ENCODE assay signal across 18 cellular contexts in genomic region chr4:43360296-43360695, GRCh38.
DNase-seq lines count a peak whose midpoint lies in the region; ATAC-seq, FAIRE-seq and TF ChIP-seq lines count a peak whose summit lies in the region.
"Had no signal": no experiment of that assay in that cellular context is flagged by ENCODE, and none has a peak within 500 bp of the region (broad histone marks: within the 10 kb centered on the region; RNA-seq: fewer than 3 reads in every experiment).

No MANE protein-coding gene starts in this region.

- FAIRE-seq in bronchial epithelial cell (lab: Jason Lieb, UNC): no peak

- H3K4me3 Mint-ChIP-seq in progenitor cell of endocrine pancreas (ENCODE audit: low read depth): peak overlapping the region; percentile 17
- H3K4me3 Mint-ChIP-seq: CD4-positive, CD25-positive, alpha-beta regulatory T cell had no signal

- no peaks in the 10 kb centered on the region for H3K9me3 Mint-ChIP-seq in progenitor cell of endocrine pancreas (ENCODE audit: low read depth)

- no TSS peak for BruUV-seq in PC-9 (replicated peaks; lab: Mats Ljungman, UMichigan)

- POLR2A ChIA-PET in PC-9 (lab: Charles Lee; ENCODE audit: unreplicated experiment): no interaction called here

- no peaks in the 10 kb centered on the region for H4K20me1 ChIP-seq in PC-9 (ENCODE audit: insufficient read depth)
- H4K20me1 ChIP-seq: BLaER1 treated with 17β-estradiol and CSF1 and Interleukin-3, amounts not matched to agents 10 nM and 100 nM had no signal

- no peaks in the 10 kb centered on the region for H3F3A ChIP-seq in PC-9 (ENCODE audit: insufficient read depth, low read depth)

- no peak for TF ChIP-seq CTCF in PC-9 (conservative IDR thresholded peaks at IDR 0.05)
- TF ChIP-seq CTCF in bronchial epithelial cell (IDR thresholded peaks at IDR 0.05; ENCODE audit: insufficient read depth, low read length, severe bottlenecking): no peak
- no peak for TF ChIP-seq CTCF in progenitor cell of endocrine pancreas (IDR thresholded peaks at IDR 0.05; ENCODE audit: unreplicated experiment)
- no peak for TF ChIP-seq CTCF in heart right ventricle (IDR thresholded peaks at IDR 0.05)

- 48 to 54% methylated on average over 2 of the region's 2 CpGs for WGBS in heart right ventricle, 2 donors

- H3K79me2 ChIP-seq in PC-9 (ENCODE audit: low read depth): no peaks in the 10 kb centered on the region

- H3K27me3 Mint-ChIP-seq in progenitor cell of endocrine pancreas: peaks cover 5% of the 10 kb centered on the region
- H3K27me3 Mint-ChIP-seq: CD4-positive, CD25-positive, alpha-beta regulatory T cell had no signal

- peak overlapping the region; percentile 31; the same call in 1 of the 2 replicates for H3K4me2 ChIP-seq in PC-9
- H3K4me2 ChIP-seq: BLaER1 treated with 17β-estradiol and CSF1 and Interleukin-3, amounts not matched to agents 10 nM and 100 nM had no signal

- H2AFZ ChIP-seq in PC-9: peak overlapping the region; percentile 48; the same call in 1 of the 2 replicates

- intact Hi-C loops in PC-9 (cut with micrococcal nuclease; ENCODE audit: unreplicated experiment): no loop called here
- intact Hi-C loops in heart right ventricle (cut with DNase I): no loop called here

- no peaks in the 10 kb centered on the region for H3K36me3 Mint-ChIP-seq in progenitor cell of endocrine pancreas (ENCODE audit: insufficient read depth)
- H3K36me3 Mint-ChIP-seq: CD4-positive, CD25-positive, alpha-beta regulatory T cell had no signal

- H3K36me3 ChIP-seq in PC-9 (ENCODE audit: low read depth) (no peaks in the 10 kb centered on the region), bronchial epithelial cell (ENCODE audit: control insufficient read depth, insufficient read depth, low read length) (no peaks in the 10 kb centered on the region), heart right ventricle (no peaks in the 10 kb centered on the region)
- H3K36me3 ChIP-seq: BLaER1 treated with 17β-estradiol and CSF1 and Interleukin-3, amounts not matched to agents 10 nM and 100 nM had no signal

- H3K9me2 ChIP-seq in PC-9 (ENCODE audit: insufficient read depth): no peaks in the 10 kb centered on the region

- peak overlapping the region; percentile 80 for H3K27ac Mint-ChIP-seq in progenitor cell of endocrine pancreas
- H3K27ac Mint-ChIP-seq: CD4-positive, CD25-positive, alpha-beta regulatory T cell had no signal

- peaks cover 13% of the 10 kb centered on the region for H3K4me1 Mint-ChIP-seq in progenitor cell of endocrine pancreas (ENCODE audit: low read depth)
- H3K4me1 Mint-ChIP-seq: CD4-positive, CD25-positive, alpha-beta regulatory T cell had no signal

- ATAC-seq in GM18907 (IDR thresholded peaks at IDR 0.05; ENCODE audit: unreplicated experiment) (no peak), heart right ventricle (no peak)
- ATAC-seq: HCT116 had no signal

- peaks cover 3% of the 10 kb centered on the region; the same call in 1 of the 2 replicates for H3K4me1 ChIP-seq in PC-9 (replicated peaks; ENCODE audit: insufficient read depth)
- no peaks in the 10 kb centered on the region for H3K4me1 ChIP-seq in heart right ventricle
- H3K4me1 ChIP-seq: BLaER1 treated with 17β-estradiol and CSF1 and Interleukin-3, amounts not matched to agents 10 nM and 100 nM had no signal

- CTCF ChIA-PET in PC-9 (lab: Charles Lee): no interaction called here

- DNase-seq in NCI-H82 (lab: John Stamatoyannopoulos, UW) (peak; percentile 68), NCI-H82 treated with DMSO at 0.1 percent for 48 hours (lab: John Stamatoyannopoulos, UW; ENCODE audit: unreplicated experiment) (no peak), PC-9 (no peak), bronchial epithelial cell (ENCODE audit: low read depth) (peak; percentile 80), progenitor cell of endocrine pancreas (ENCODE audit: low spot score, unreplicated experiment) (no peak), GM03348 (ENCODE audit: low spot score) (no peak), heart right ventricle (no peak)
- DNase-seq: 8988T; Calu3; CD4-positive, CD25-positive, alpha-beta regulatory T cell; DMS 273 treated with DMSO at 0.1 percent for 48 hours; DND-41; GDM1; IMR-90 had no signal

- H3K27ac ChIP-seq in PC-9: no peak overlapping the region
- no peak overlapping the region for H3K27ac ChIP-seq in heart right ventricle
- H3K27ac ChIP-seq: BLaER1 treated with 17β-estradiol and CSF1 and Interleukin-3, amounts not matched to agents 10 nM and 100 nM; HL-60 had no signal

- H3K9me3 ChIP-seq in PC-9 (ENCODE audit: insufficient read depth, low read depth) (no peaks in the 10 kb centered on the region), heart right ventricle (peaks cover 0 to 3% (median 0%) of the 10 kb centered on the region in 11 donors)
- H3K9me3 ChIP-seq: BLaER1 treated with 17β-estradiol and CSF1 and Interleukin-3, amounts not matched to agents 10 nM and 100 nM had no signal

- no peak overlapping the region for H3K4me3 ChIP-seq in PC-9
- no peak overlapping the region for H3K4me3 ChIP-seq in bronchial epithelial cell (ENCODE audit: low read depth, low read length)
- H3K4me3 ChIP-seq in heart right ventricle: no peak overlapping the region
- H3K4me3 ChIP-seq: BLaER1 treated with 17β-estradiol and CSF1 and Interleukin-3, amounts not matched to agents 10 nM and 100 nM had no signal

- no peaks in the 10 kb centered on the region for H3K27me3 ChIP-seq in PC-9 (ENCODE audit: insufficient read depth, low read depth)
- H3K27me3 ChIP-seq in bronchial epithelial cell (ENCODE audit: control insufficient read depth, insufficient read depth, low read length): no peaks in the 10 kb centered on the region
- H3K27me3 ChIP-seq in heart right ventricle: no peaks in the 10 kb centered on the region
- H3K27me3 ChIP-seq: BLaER1 treated with 17β-estradiol and CSF1 and Interleukin-3, amounts not matched to agents 10 nM and 100 nM had no signal

Comparison
In these comparisons a context has a peak if more than half of its experiments do, and no peak if none do; other contexts are left out.
1. DNase-seq: peak in NCI-H82 (single experiment) and bronchial epithelial cell (single experiment); none in NCI-H82 treated with DMSO at 0.1 percent for 48 hours (single experiment), PC-9 (0 of 2), progenitor cell of endocrine pancreas (single experiment), GM03348 (single experiment) and heart right ventricle (0 of 2).